In genomic region chr5:126455728-126456127, GRCh38 we compare ENCODE assay signal across 2 cellular contexts.
TF ChIP-seq lines count a peak whose summit lies in the region.

No MANE protein-coding gene starts in this region.

TF ChIP-seq in SK-N-SH, 30 proteins besides CTCF, POLR2A, EP300 and RAD21 (continued from another document):
- TF ChIP-seq REST (IDR thresholded peaks at IDR 0.05; ENCODE audit: low read depth, low read length) (no peak), NRF1 (IDR thresholded peaks at IDR 0.05; ENCODE audit: low read depth, low read length) (no peak), USF2 (IDR thresholded peaks at IDR 0.05; ENCODE audit: borderline replicate concordance, low read depth, low read length) (no peak), CHD2 (IDR thresholded peaks at IDR 0.05; ENCODE audit: low read length, partially characterized antibody) (no peak), ZBTB33 (IDR thresholded peaks at IDR 0.05; ENCODE audit: borderline replicate concordance, low read depth) (no peak), TEAD4 (IDR thresholded peaks at IDR 0.05; ENCODE audit: borderline replicate concordance, insufficient read depth) (no peak), MXI1 (IDR thresholded peaks at IDR 0.05; ENCODE audit: low read depth, low read length) (no peak), GATA2 (CRISPR knock-in tag; IDR thresholded peaks at IDR 0.05) (no peak), RFX5 (IDR thresholded peaks at IDR 0.05; ENCODE audit: low read length) (no peak), ELF1 (IDR thresholded peaks at IDR 0.05) (no peak), SMC3 (IDR thresholded peaks at IDR 0.05; ENCODE audit: low read depth, low read length) (no peak)

TF ChIP-seq in SK-N-SH treated with all-trans-retinoic acid at 6 μM for 48 hours, 23 proteins besides CTCF, POLR2A, EP300 and RAD21 (continued from another document):
- TF ChIP-seq CREB5 (CRISPR knock-in tag; IDR thresholded peaks at IDR 0.05; ENCODE audit: low read depth) = no peak
- no peak for TF ChIP-seq CSDC2 (CRISPR knock-in tag; IDR thresholded peaks at IDR 0.05)
- TF ChIP-seq SNAI2 (CRISPR knock-in tag; IDR thresholded peaks at IDR 0.05) = no peak
- TF ChIP-seq TSHZ2 (CRISPR knock-in tag; IDR thresholded peaks at IDR 0.05) = no peak
- TF ChIP-seq GLIS3 (CRISPR knock-in tag; IDR thresholded peaks at IDR 0.05) = no peak
